In genomic region chr19:7914598-7915045, GRCh38 we compare ENCODE assay signal across 11 cellular contexts. TPM values are rescaled to one million over a fixed set of nuclear protein-coding genes. Genes with fewer than 3 reads are reported as not detected.
DNase-seq lines count a peak whose midpoint lies in the region; ATAC-seq and TF ChIP-seq lines count a peak whose summit lies in the region.
"Had no signal": no experiment of that assay in that cellular context is flagged by ENCODE, and none has a peak within 500 bp of the region (broad histone marks: within the 10 kb centered on the region; RNA-seq: fewer than 3 reads in every experiment).

Gene TGFBR3L, plus strand, starts transcription at chr19:7914830.

- peaks cover 12% of the 10 kb centered on the region for H3K36me3 Mint-ChIP-seq in T-helper 1 cell treated with Interleukin-12 subunit alpha and Interleukin-12 subunit beta and Interleukin-4 antibody, amounts not matched to agents 30 μg/mL and 1 μg/mL, for 36 hours (ENCODE audit: low read depth)
- peaks cover 24% of the 10 kb centered on the region for H3K36me3 Mint-ChIP-seq in brain
- H3K36me3 Mint-ChIP-seq in osteocyte (ENCODE audit: unreplicated experiment) = peaks cover 15% of the 10 kb centered on the region

- H3K27me3 Mint-ChIP-seq in T-helper 1 cell treated with Interleukin-12 subunit alpha and Interleukin-12 subunit beta and Interleukin-4 antibody, amounts not matched to agents 30 μg/mL and 1 μg/mL, for 36 hours (ENCODE audit: low read depth) = peaks cover 24% of the 10 kb centered on the region
- H3K27me3 Mint-ChIP-seq in brain = peaks cover 50% of the 10 kb centered on the region
- H3K27me3 Mint-ChIP-seq in osteocyte (ENCODE audit: unreplicated experiment) = peaks cover 6% of the 10 kb centered on the region

- H3K9me3 Mint-ChIP-seq in T-helper 1 cell treated with Interleukin-12 subunit alpha and Interleukin-12 subunit beta and Interleukin-4 antibody, amounts not matched to agents 30 μg/mL and 1 μg/mL, for 36 hours = no peaks in the 10 kb centered on the region
- H3K9me3 Mint-ChIP-seq in brain = peaks cover 0 to 4% (median 0%) of the 10 kb centered on the region in 5 experiments
- H3K9me3 Mint-ChIP-seq in osteocyte (ENCODE audit: unreplicated experiment) = no peaks in the 10 kb centered on the region

- peak within 1 kb of the TSS; percentile 54 for H3K4me3 ChIP-seq in Jurkat, Clone E6-1 (ENCODE audit: low read length)

- DNase-seq in T-helper 1 cell (no peak), osteocyte (ENCODE audit: extremely low spot score, unreplicated experiment) (no peak), GM19240 (ENCODE audit: insufficient read length, low spot score) (no peak)
- DNase-seq in Jurkat, Clone E6-1 (ENCODE audit: low read depth, low spot score) = no peak
- DNase-seq: NCI-H1417, SIG-M5 had no signal

- ATAC-seq in GM18861 (IDR thresholded peaks at IDR 0.05; ENCODE audit: unreplicated experiment) = no peak
- no peak for ATAC-seq in HG02981 (IDR thresholded peaks at IDR 0.05; ENCODE audit: unreplicated experiment)
- ATAC-seq: A549 had no signal

- H3K4me1 Mint-ChIP-seq in T-helper 1 cell treated with Interleukin-12 subunit alpha and Interleukin-12 subunit beta and Interleukin-4 antibody, amounts not matched to agents 30 μg/mL and 1 μg/mL, for 36 hours (ENCODE audit: low read depth) = peaks cover 11% of the 10 kb centered on the region
- H3K4me1 Mint-ChIP-seq in brain (peaks cover 23% of the 10 kb centered on the region), osteocyte (ENCODE audit: unreplicated experiment) (peaks cover 9% of the 10 kb centered on the region)

- TF ChIP-seq CTCF in brain (conservative IDR thresholded peaks at IDR 0.05) = no peak
- TF ChIP-seq CTCF in osteocyte (IDR thresholded peaks at IDR 0.05) = no peak

- H3K27ac Mint-ChIP-seq in T-helper 1 cell treated with Interleukin-12 subunit alpha and Interleukin-12 subunit beta and Interleukin-4 antibody, amounts not matched to agents 30 μg/mL and 1 μg/mL, for 36 hours = no peak within 1 kb of the TSS
- H3K27ac Mint-ChIP-seq in brain (no peak within 1 kb of the TSS), osteocyte (ENCODE audit: unreplicated experiment) (no peak within 1 kb of the TSS)

- H3K4me3 Mint-ChIP-seq in T-helper 1 cell treated with Interleukin-12 subunit alpha and Interleukin-12 subunit beta and Interleukin-4 antibody, amounts not matched to agents 30 μg/mL and 1 μg/mL, for 36 hours = peak within 1 kb of the TSS; percentile 57
- H3K4me3 Mint-ChIP-seq in brain (peak within 1 kb of the TSS; percentile 67 to 76 (median 70)), osteocyte (ENCODE audit: unreplicated experiment) (peak within 1 kb of the TSS; percentile 59)

RNA-seq across cellular contexts. Expression of gene TGFBR3L, which starts in this region (rescaled TPM):
- polyA plus RNA-seq in Jurkat, Clone E6-1 (2012; ENCODE audit: insufficient read depth, insufficient read length) = 23.7 TPM
- polyA plus RNA-seq in brain (ENCODE audit: insufficient read depth, low read depth, low replicate concordance) = 13.6 TPM
- total RNA-seq in osteocyte = 2.3 and 2.6 TPM in 2 replicates
